In the genomic region with DNA sequence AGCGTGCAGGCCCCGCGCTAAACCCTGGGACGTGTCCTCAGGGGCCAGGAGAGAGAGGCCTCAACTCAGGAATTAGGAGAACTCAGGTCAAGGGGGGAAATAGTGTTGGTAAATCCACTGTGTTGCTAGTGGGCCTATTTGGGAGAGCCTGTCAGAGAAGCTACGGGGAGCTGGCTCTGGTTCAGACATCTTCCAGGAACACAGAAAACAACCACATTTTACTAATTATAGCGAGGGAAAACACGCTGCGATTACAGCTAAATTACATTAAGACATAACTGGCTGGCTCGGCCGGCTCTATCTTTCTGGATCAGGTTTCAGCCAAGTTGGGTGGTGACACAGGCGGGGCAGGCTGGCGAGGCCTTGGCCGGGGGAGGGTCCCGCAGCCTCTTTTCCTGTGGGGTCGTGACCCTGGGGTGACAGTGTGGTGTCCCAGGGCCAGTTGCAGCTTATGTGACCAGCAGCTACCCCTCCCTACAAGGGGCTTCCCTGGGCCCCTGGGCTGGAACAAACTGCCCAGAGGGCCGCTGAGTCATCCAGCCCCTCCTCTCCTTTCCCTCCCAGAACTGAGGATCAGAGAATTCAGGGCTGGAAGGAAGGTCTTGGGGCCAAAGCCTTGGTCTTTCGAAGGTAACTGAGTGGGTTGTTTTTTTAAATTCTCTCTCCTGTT, we compare ENCODE assay signal across 8 cellular contexts.
DNase-seq lines count a peak whose midpoint lies in the region; ATAC-seq and TF ChIP-seq lines count a peak whose summit lies in the region.

No MANE protein-coding gene starts in this region.

- no peak overlapping the region for H3K27ac Mint-ChIP-seq in CD14-positive monocyte

- intact Hi-C loops in CD14-positive monocyte (cut with micrococcal nuclease), result no loop called here

- H3K4me1 Mint-ChIP-seq in CD14-positive monocyte, result peaks cover 2% of the 10 kb centered on the region

- DNase-seq in HK-2 (ENCODE audit: unreplicated experiment) (peak; percentile 30), amniotic stem cell (lab: John Stamatoyannopoulos, UW) (peak; percentile 43), iPS-NIHi11 (ENCODE audit: low spot score) (peak; percentile 74), stromal cell of bone marrow (ENCODE audit: low read depth) (peak; percentile 70), CD14-positive monocyte (ENCODE audit: low spot score) (no peak), NCI-H345 treated with DMSO at 0.1 percent for 48 hours (lab: John Stamatoyannopoulos, UW; ENCODE audit: unreplicated experiment) (no peak)

- H3K27me3 Mint-ChIP-seq in CD14-positive monocyte (ENCODE audit: low read depth in 3 of 3), result peaks cover 0 to 9% (median 4%) of the 10 kb centered on the region in 3 donors

- no peak for TF ChIP-seq CTCF in CD14-positive monocyte (IDR thresholded peaks at IDR 0.05)

- ATAC-seq in GM19395 (IDR thresholded peaks at IDR 0.05; ENCODE audit: unreplicated experiment), result no peak
- ATAC-seq in GM19035 (IDR thresholded peaks at IDR 0.05; ENCODE audit: unreplicated experiment), result no peak

- H3K9me3 Mint-ChIP-seq in CD14-positive monocyte, result peaks cover 0 to 2% (median 0%) of the 10 kb centered on the region in 7 donors

- H3K4me3 Mint-ChIP-seq in CD14-positive monocyte, result no peak overlapping the region

- H3K36me3 Mint-ChIP-seq in CD14-positive monocyte, result no peaks in the 10 kb centered on the region

Comparison
In these comparisons a context has a peak if more than half of its experiments do, and no peak if none do; other contexts are left out.
1. DNase-seq: peak in HK-2 (single experiment), amniotic stem cell (single experiment), iPS-NIHi11 (single experiment) and stromal cell of bone marrow (single experiment); none in CD14-positive monocyte (single experiment) and NCI-H345 treated with DMSO at 0.1 percent for 48 hours (single experiment).